In the genomic region with DNA sequence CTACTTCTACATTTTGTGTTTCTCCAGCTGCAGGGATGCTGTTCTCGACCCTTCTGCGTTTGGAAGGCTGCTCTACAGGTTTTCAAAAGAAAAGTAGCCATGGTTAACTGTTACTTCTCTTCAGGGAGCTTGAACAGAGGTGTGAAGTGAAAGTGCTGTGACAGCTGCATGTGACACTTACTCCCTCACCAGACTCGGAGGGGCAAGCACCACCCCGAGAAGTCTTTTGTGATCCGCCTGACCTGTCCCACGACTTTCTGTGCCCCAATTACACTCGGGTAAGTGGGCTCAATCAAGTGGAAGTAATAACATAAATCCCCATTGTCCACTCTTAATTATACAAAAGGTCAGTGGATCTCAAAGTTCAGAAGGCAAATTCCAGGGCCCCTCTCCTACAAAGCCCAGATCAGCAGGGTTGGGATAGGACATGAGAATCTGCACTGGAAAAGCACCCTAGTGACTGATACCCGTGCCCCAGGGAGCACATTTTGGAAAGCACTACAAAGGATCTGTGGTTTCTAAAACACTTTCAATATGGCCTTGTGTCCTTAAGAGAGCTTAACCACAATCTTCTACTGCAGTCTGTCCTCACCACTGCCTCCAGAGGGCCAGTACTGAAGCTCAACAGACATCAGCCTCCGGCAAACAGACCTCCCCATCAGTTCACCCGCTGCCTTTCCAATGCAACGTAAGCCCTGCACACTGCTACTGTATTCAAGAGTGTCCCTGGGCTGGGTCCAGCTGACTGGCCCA, we compare ENCODE assay signal across 2 cellular contexts.
TF ChIP-seq lines count a peak whose summit lies in the region.

No MANE protein-coding gene starts in this region.

TF ChIP-seq in HCT116, 20 proteins besides CTCF, POLR2A, EP300 and RAD21:
- TF ChIP-seq CBX3 (IDR thresholded peaks at IDR 0.05; ENCODE audit: low read depth) (no peak), YY1 (IDR thresholded peaks at IDR 0.05; ENCODE audit: extremely low read depth, insufficient replicate concordance, low read depth, low read length) (no peak), ELF1 (IDR thresholded peaks at IDR 0.05; ENCODE audit: borderline replicate concordance, low read depth) (no peak), EZH2phosphoT487 (IDR thresholded peaks at IDR 0.05; ENCODE audit: borderline replicate concordance) (no peak), FOSL1 (IDR thresholded peaks at IDR 0.05; ENCODE audit: low read depth) (no peak), TCF7L2 (IDR thresholded peaks at IDR 0.05; ENCODE audit: borderline replicate concordance, extremely low read depth, insufficient read depth, insufficient read length) (no peak), ZBTB33 (IDR thresholded peaks at IDR 0.05; ENCODE audit: extremely low read depth, insufficient replicate concordance, low read length) (no peak), ZNF274 (IDR thresholded peaks at IDR 0.05; ENCODE audit: low read depth, low read length) (no peak), CEBPB (IDR thresholded peaks at IDR 0.05; ENCODE audit: low read depth) (no peak)
- TF ChIP-seq, protein P1, sequence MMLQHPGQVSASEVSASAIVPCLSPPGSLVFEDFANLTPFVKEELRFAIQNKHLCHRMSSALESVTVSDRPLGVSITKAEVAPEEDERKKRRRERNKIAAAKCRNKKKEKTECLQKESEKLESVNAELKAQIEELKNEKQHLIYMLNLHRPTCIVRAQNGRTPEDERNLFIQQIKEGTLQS (IDR thresholded peaks at IDR 0.05), result no peak

TF ChIP-seq in WTC11, 78 proteins besides CTCF, POLR2A, EP300 and RAD21:
- TF ChIP-seq ATF1 (CRISPR knock-in tag; IDR thresholded peaks at IDR 0.05) (no peak), PREB (CRISPR knock-in tag; IDR thresholded peaks at IDR 0.05; ENCODE audit: borderline replicate concordance) (no peak), TEAD1 (CRISPR knock-in tag; IDR thresholded peaks at IDR 0.05) (no peak), GABPB1 (CRISPR knock-in tag; IDR thresholded peaks at IDR 0.05) (no peak)
